In genomic region chr1:7421471-7422075, GRCh38 we compare ENCODE assay signal across 23 cellular contexts.
DNase-seq lines count a peak whose midpoint lies in the region; ATAC-seq and TF ChIP-seq lines count a peak whose summit lies in the region.
"Had no signal": no experiment of that assay in that cellular context is flagged by ENCODE, and none has a peak within 500 bp of the region (broad histone marks: within the 10 kb centered on the region; RNA-seq: fewer than 3 reads in every experiment).

No MANE protein-coding gene starts in this region.

- ATAC-seq in left cardiac atrium (no peak), GM18858 (IDR thresholded peaks at IDR 0.05; ENCODE audit: unreplicated experiment) (no peak), GM18873 (IDR thresholded peaks at IDR 0.05; ENCODE audit: low FRiP score, unreplicated experiment) (no peak)
- ATAC-seq: stimulated activated effector memory CD8-positive, alpha-beta T cell treated with anti-CD3 and anti-CD28 coated beads, Interleukin-12 subunit alpha, Interleukin-12 subunit beta, amount 100 ng/mL, for 72 hours had no signal

- H3K36me3 Mint-ChIP-seq in glutamatergic neuron (ENCODE audit: unreplicated experiment) = peaks cover 18% of the 10 kb centered on the region
- H3K36me3 Mint-ChIP-seq: immature natural killer cell; stimulated activated effector memory CD8-positive, alpha-beta T cell treated with anti-CD3 and anti-CD28 coated beads, Interleukin-12 subunit alpha, Interleukin-12 subunit beta, amount 100 ng/mL, for 72 hours had no signal

- no peak overlapping the region for H3K4me3 ChIP-seq in right atrium auricular region
- H3K4me3 ChIP-seq in uterus = no peak overlapping the region
- H3K4me3 ChIP-seq: hepatocyte, smooth muscle cell had no signal

- DNase-seq in left cardiac atrium = peak; percentile 14
- no peak for DNase-seq in right atrium auricular region (ENCODE audit: low spot score)
- DNase-seq in glutamatergic neuron = peak; percentile 2
- peak in 6 of 10 donors; percentile 2 to 67 (median 22) for DNase-seq in posterior cingulate gyrus
- peak; percentile 1 to 3 for DNase-seq in uterus
- DNase-seq in stimulated activated CD4-positive, alpha-beta T cell treated with anti-CD3 and anti-CD28 coated beads, Interleukin-2, amount 100 ng/mL, for 48 hours = no peak
- DNase-seq: activated CD4-positive, alpha-beta T cell treated with anti-CD3 and anti-CD28 coated beads, Interleukin-2, amount 50 U/mL, for 1 hour; activated gamma-delta T cell treated with Interleukin-2 at 50 U/mL for 16 hours; C1 segment of cervical spinal cord; Calu3; DND-41; effector CD8-positive, alpha-beta T cell; foreskin fibroblast; immature natural killer cell; NCI-H1930; NCI-H69 had no signal

- H3K4me1 ChIP-seq in right atrium auricular region (no peaks in the 10 kb centered on the region), uterus (no peaks in the 10 kb centered on the region)

- no peaks in the 10 kb centered on the region for H3K27me3 ChIP-seq in right atrium auricular region
- no peaks in the 10 kb centered on the region for H3K27me3 ChIP-seq in uterus
- H3K27me3 ChIP-seq: hepatocyte had no signal

- H3K27ac Mint-ChIP-seq in glutamatergic neuron (ENCODE audit: unreplicated experiment) = no peak overlapping the region
- H3K27ac Mint-ChIP-seq: immature natural killer cell; stimulated activated effector memory CD8-positive, alpha-beta T cell treated with anti-CD3 and anti-CD28 coated beads, Interleukin-12 subunit alpha, Interleukin-12 subunit beta, amount 100 ng/mL, for 72 hours; T-helper 2 cell treated with Interferon-gamma antibody and Interleukin-4, amounts not matched to agents 5 μg/mL and 100 μg/mL, for 36 hours had no signal

- no peak overlapping the region for H3K4me3 Mint-ChIP-seq in glutamatergic neuron (ENCODE audit: unreplicated experiment)
- H3K4me3 Mint-ChIP-seq: brain; immature natural killer cell; stimulated activated effector memory CD8-positive, alpha-beta T cell treated with anti-CD3 and anti-CD28 coated beads, Interleukin-12 subunit alpha, Interleukin-12 subunit beta, amount 100 ng/mL, for 72 hours; T-helper 2 cell treated with Interferon-gamma antibody and Interleukin-4, amounts not matched to agents 5 μg/mL and 100 μg/mL, for 36 hours had no signal

- no peaks in the 10 kb centered on the region for H3K4me1 Mint-ChIP-seq in glutamatergic neuron (ENCODE audit: low read depth, unreplicated experiment)
- H3K4me1 Mint-ChIP-seq: immature natural killer cell; stimulated activated effector memory CD8-positive, alpha-beta T cell treated with anti-CD3 and anti-CD28 coated beads, Interleukin-12 subunit alpha, Interleukin-12 subunit beta, amount 100 ng/mL, for 72 hours had no signal

- TF ChIP-seq POLR2A in uterus (IDR thresholded peaks at IDR 0.05) = no peak

- peaks cover 8% of the 10 kb centered on the region for H3K9me3 Mint-ChIP-seq in glutamatergic neuron (ENCODE audit: unreplicated experiment)
- H3K9me3 Mint-ChIP-seq: T-helper 2 cell treated with Interferon-gamma antibody and Interleukin-4, amounts not matched to agents 5 μg/mL and 100 μg/mL, for 36 hours had no signal

- intact Hi-C loops in left cardiac atrium (cut with DNase I) = no loop called here
- intact Hi-C loops in posterior cingulate gyrus (cut with DNase I) = no loop called here
- intact Hi-C loops in uterus (cut with DNase I; ENCODE audit: low total_unique reads) = no loop called here

- peaks cover 6% of the 10 kb centered on the region for H3K27me3 Mint-ChIP-seq in glutamatergic neuron (ENCODE audit: unreplicated experiment)
- H3K27me3 Mint-ChIP-seq: brain had no signal

- TF ChIP-seq CTCF in right atrium auricular region (IDR thresholded peaks at IDR 0.05) (no peak), glutamatergic neuron (IDR thresholded peaks at IDR 0.05; ENCODE audit: partially characterized antibody, unreplicated experiment) (no peak), uterus (IDR thresholded peaks at IDR 0.05) (no peak)

- no peak overlapping the region for H3K27ac ChIP-seq in right atrium auricular region
- H3K27ac ChIP-seq in uterus = no peak overlapping the region
- H3K27ac ChIP-seq: hepatocyte had no signal

- H3K9me3 ChIP-seq in right atrium auricular region = no peaks in the 10 kb centered on the region
- H3K9me3 ChIP-seq in uterus = peaks cover 0 to 2% of the 10 kb centered on the region in 2 donors

- no peaks in the 10 kb centered on the region for H3K36me3 ChIP-seq in right atrium auricular region
- H3K36me3 ChIP-seq in uterus = no peaks in the 10 kb centered on the region

Comparison
In these comparisons a context has a peak if more than half of its experiments do, and no peak if none do; other contexts are left out.
1. DNase-seq: peak in left cardiac atrium (single experiment), glutamatergic neuron (single experiment), posterior cingulate gyrus (6 of 10) and uterus (2 of 2); none in right atrium auricular region (single experiment) and stimulated activated CD4-positive, alpha-beta T cell treated with anti-CD3 and anti-CD28 coated beads, Interleukin-2, amount 100 ng/mL, for 48 hours (0 of 2).